In the genomic region with DNA sequence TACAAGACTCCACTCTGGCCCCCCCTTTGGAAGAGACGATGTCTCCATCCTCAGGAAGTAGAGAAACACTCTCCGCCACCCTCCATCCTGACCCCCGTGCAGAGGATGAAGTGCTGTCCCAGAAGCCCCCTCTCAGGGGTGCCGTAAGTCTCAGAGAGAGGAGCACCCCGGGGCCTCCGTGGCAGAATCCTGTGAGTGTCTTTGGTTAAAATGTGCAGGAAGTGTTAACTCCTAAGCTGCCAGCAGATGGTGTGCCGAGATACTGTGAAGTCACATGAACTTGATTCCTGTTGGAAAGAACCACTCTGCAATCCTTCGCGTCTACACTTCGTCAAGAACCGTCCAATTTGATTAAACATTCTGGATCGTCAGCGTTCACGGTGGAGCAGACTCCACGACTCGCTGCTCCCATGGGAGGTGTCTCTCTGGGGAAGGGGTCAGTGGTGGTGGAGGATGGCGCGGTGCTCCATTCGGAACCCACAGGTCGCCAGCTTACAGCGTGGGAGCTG, we compare ENCODE assay signal across 9 cellular contexts. TPM values are rescaled to one million over a fixed set of nuclear protein-coding genes. Genes with fewer than 3 reads are reported as not detected.
DNase-seq lines count a peak whose midpoint lies in the region; ATAC-seq and TF ChIP-seq lines count a peak whose summit lies in the region.
"Had no signal": no experiment of that assay in that cellular context is flagged by ENCODE, and none has a peak within 500 bp of the region (broad histone marks: within the 10 kb centered on the region; RNA-seq: fewer than 3 reads in every experiment).

No MANE protein-coding gene starts in this region.

- no peaks in the 10 kb centered on the region for H3K9me3 ChIP-seq in adipocyte (ENCODE audit: control insufficient read depth, low read length)
- no peaks in the 10 kb centered on the region for H3K9me3 ChIP-seq in lower lobe of right lung
- no peaks in the 10 kb centered on the region for H3K9me3 ChIP-seq in vagina

- peak; percentile 12 to 17 for ATAC-seq in activated CD4-positive, CD25-positive, alpha-beta regulatory T cell treated with anti-CD3 and anti-CD28 coated beads, Interleukin-2, amount 50 U/mL, for 24 hours
- ATAC-seq in lower lobe of right lung (no peak), HG03135 (IDR thresholded peaks at IDR 0.05; ENCODE audit: unreplicated experiment) (no peak)

- peak overlapping the region; percentile 8 for H3K9ac ChIP-seq in adipocyte (ENCODE audit: low read length)

- intact Hi-C loops in lower lobe of right lung (cut with DNase I) = no loop called here
- intact Hi-C loops in vagina (cut with DNase I) = no loop called here

- H3K4me1 ChIP-seq in adipocyte (ENCODE audit: control insufficient read depth, insufficient read depth, low read length) (peaks cover 40% of the 10 kb centered on the region), lower lobe of right lung (peaks cover 55% of the 10 kb centered on the region), vagina (peaks cover 56% of the 10 kb centered on the region)

- H3K27ac ChIP-seq in lower lobe of right lung (peak overlapping the region; percentile 77), vagina (peak overlapping the region; percentile 25)

- TF ChIP-seq CTCF in lower lobe of right lung (IDR thresholded peaks at IDR 0.05) = no peak
- no peak for TF ChIP-seq CTCF in vagina (IDR thresholded peaks at IDR 0.05)

- DNase-seq in activated CD4-positive, CD25-positive, alpha-beta regulatory T cell (lab: John Stamatoyannopoulos, UW) = no peak
- DNase-seq in MV-4-11 (lab: John Stamatoyannopoulos, UW) = peak; percentile 52
- no peak for DNase-seq in adipocyte (ENCODE audit: low read depth)
- DNase-seq in lower lobe of right lung = no peak
- DNase-seq in vagina (ENCODE audit: extremely low spot score in 2 of 2) = no peak
- DNase-seq in effector CD8-positive, alpha-beta T cell (lab: John Stamatoyannopoulos, UW) = no peak

- H3K36me3 ChIP-seq in adipocyte (ENCODE audit: control insufficient read depth, insufficient read depth, low read length, severe bottlenecking) (no peaks in the 10 kb centered on the region), lower lobe of right lung (peaks cover 13% of the 10 kb centered on the region), vagina (no peaks in the 10 kb centered on the region)

- H3K4me3 ChIP-seq in adipocyte (ENCODE audit: low read length) (peak overlapping the region; percentile 1), lower lobe of right lung (peak overlapping the region; percentile 15), vagina (no peak overlapping the region)

- TF ChIP-seq POLR2A in vagina (IDR thresholded peaks at IDR 0.05) = no peak

- H3K27me3 ChIP-seq in adipocyte (replicated peaks; ENCODE audit: control insufficient read depth, insufficient read depth, low read length) (no peaks in the 10 kb centered on the region), lower lobe of right lung (ENCODE audit: low read depth) (no peaks in the 10 kb centered on the region), vagina (no peaks in the 10 kb centered on the region)

RNA-seq across cellular contexts. Expression of a gene that starts 5.6 kb away (rescaled TPM):
- total RNA-seq in lower lobe of right lung (29.7 TPM), vagina (44.0 TPM)

RNA-seq across cellular contexts. Expression of a gene that starts 20.5 kb away (rescaled TPM):
- 0.06 TPM for total RNA-seq in lower lobe of right lung
- not detected for total RNA-seq in vagina
- total RNA-seq: urinary bladder had no signal

Comparison
In these comparisons a context has a peak if more than half of its experiments do, and no peak if none do; other contexts are left out.
1. ATAC-seq: peak in activated CD4-positive, CD25-positive, alpha-beta regulatory T cell treated with anti-CD3 and anti-CD28 coated beads, Interleukin-2, amount 50 U/mL, for 24 hours (2 of 2); none in lower lobe of right lung (0 of 2) and HG03135 (single experiment).
2. H3K4me3 ChIP-seq: peak in adipocyte (single experiment) and lower lobe of right lung (single experiment); none in vagina (0 of 2).